In genomic region chr3:36811768-36812167, GRCh38 we compare ENCODE assay signal across 1 cellular context.
TF ChIP-seq lines count a peak whose summit lies in the region.

No MANE protein-coding gene starts in this region.

TF ChIP-seq in K562, 482 proteins besides CTCF, POLR2A, EP300 and RAD21 (continued from another document):
- TF ChIP-seq, protein P1, sequence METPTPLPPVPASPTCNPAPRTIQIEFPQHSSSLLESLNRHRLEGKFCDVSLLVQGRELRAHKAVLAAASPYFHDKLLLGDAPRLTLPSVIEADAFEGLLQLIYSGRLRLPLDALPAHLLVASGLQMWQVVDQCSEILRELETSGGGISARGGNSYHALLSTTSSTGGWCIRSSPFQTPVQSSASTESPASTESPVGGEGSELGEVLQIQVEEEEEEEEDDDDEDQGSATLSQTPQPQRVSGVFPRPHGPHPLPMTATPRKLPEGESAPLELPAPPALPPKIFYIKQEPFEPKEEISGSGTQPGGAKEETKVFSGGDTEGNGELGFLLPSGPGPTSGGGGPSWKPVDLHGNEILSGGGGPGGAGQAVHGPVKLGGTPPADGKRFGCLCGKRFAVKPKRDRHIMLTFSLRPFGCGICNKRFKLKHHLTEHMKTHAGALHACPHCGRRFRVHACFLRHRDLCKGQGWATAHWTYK (CRISPR knock-in tag; IDR thresholded peaks at IDR 0.05) = no peak
